ENCODE assay signal across 22 cellular contexts in the genomic region with DNA sequence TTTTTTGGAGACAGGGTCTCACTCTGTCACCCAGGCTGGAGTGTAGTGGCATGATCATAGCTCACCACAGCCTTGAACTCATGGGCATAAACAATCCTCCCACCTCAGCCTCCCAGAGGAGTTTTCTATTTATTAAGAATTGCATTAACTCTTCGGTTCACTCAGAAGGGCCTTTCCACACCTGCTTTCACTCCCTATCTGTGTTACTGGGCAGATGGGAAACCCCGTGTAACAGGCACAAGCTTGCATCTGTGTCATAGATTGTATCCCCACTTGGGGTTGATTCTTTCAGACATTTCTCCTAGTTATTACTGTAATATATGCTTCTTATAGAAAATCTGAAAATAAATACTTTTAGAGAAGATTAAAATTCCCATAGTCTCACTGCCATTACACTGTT.
"Had no signal": no experiment of that assay in that cellular context is flagged by ENCODE, and none has a peak within 500 bp of the region (broad histone marks: within the 10 kb centered on the region; RNA-seq: fewer than 3 reads in every experiment).

No MANE protein-coding gene starts in this region.

- H3K36me3 ChIP-seq: transverse colon had no signal

- H3K4me1 ChIP-seq: adrenal gland, ascending aorta, left lung, neural progenitor cell, transverse colon had no signal

- H3K9me3 ChIP-seq: adrenal gland, ascending aorta, left lung, transverse colon had no signal

- H3K4me1 Mint-ChIP-seq: neural progenitor cell had no signal

- H3K4me3 Mint-ChIP-seq: activated CD8-positive, alpha-beta memory T cell treated with anti-CD3 and anti-CD28 coated beads, Interleukin-2, amount 10 ng/mL, durations not matched to agents 7 days and 5 days; activated naive CD8-positive, alpha-beta T cell; naive thymus-derived CD4-positive, alpha-beta T cell; neural progenitor cell; stimulated activated memory B cell treated with anti-CD40 and anti-IgM and Interleukin-4, amounts not matched to agents 10 μg/mL and 1 μg/mL and 100 μg/mL, for 72 hours had no signal

- H3K4me3 ChIP-seq: adrenal gland, ascending aorta, hepatocyte, left lung, neural progenitor cell, transverse colon had no signal

- H3K9me3 Mint-ChIP-seq: neural progenitor cell; stimulated activated memory B cell treated with anti-CD40 and anti-IgM and Interleukin-4, amounts not matched to agents 10 μg/mL and 1 μg/mL and 100 μg/mL, for 72 hours had no signal

- DNase-seq: activated CD4-positive, alpha-beta T cell treated with anti-CD3 and anti-CD28 coated beads, Interleukin-2, amount 50 U/mL, for 48 hours; activated CD4-positive, CD25-positive, alpha-beta regulatory T cell treated with anti-CD3 and anti-CD28 coated beads, Interleukin-2, amount 50 U/mL, for 72 hours; activated CD8-positive, alpha-beta memory T cell treated with anti-CD3 and anti-CD28 coated beads, Interleukin-2, amount 10 ng/mL, durations not matched to agents 7 days and 5 days; activated naive CD4-positive, alpha-beta T cell; adrenal gland; brain microvascular endothelial cell; caudate nucleus; dermis blood vessel endothelial cell; effector memory CD4-positive, alpha-beta T cell; foreskin melanocyte; kidney glomerular epithelial cell; left lung; naive thymus-derived CD4-positive, alpha-beta T cell; small intestine; transverse colon had no signal

- H3K27ac Mint-ChIP-seq: activated CD8-positive, alpha-beta memory T cell treated with anti-CD3 and anti-CD28 coated beads, Interleukin-2, amount 10 ng/mL, durations not matched to agents 7 days and 5 days; activated naive CD8-positive, alpha-beta T cell; naive thymus-derived CD4-positive, alpha-beta T cell; neural progenitor cell; stimulated activated memory B cell treated with anti-CD40 and anti-IgM and Interleukin-4, amounts not matched to agents 10 μg/mL and 1 μg/mL and 100 μg/mL, for 72 hours had no signal

- H3K27me3 ChIP-seq: adrenal gland, ascending aorta, brain microvascular endothelial cell, hepatocyte, left lung, neural progenitor cell, transverse colon had no signal

- H3K27me3 Mint-ChIP-seq: activated CD8-positive, alpha-beta memory T cell treated with anti-CD3 and anti-CD28 coated beads, Interleukin-2, amount 10 ng/mL, durations not matched to agents 7 days and 5 days; activated naive CD8-positive, alpha-beta T cell; naive thymus-derived CD4-positive, alpha-beta T cell; stimulated activated memory B cell treated with anti-CD40 and anti-IgM and Interleukin-4, amounts not matched to agents 10 μg/mL and 1 μg/mL and 100 μg/mL, for 72 hours had no signal

- ATAC-seq: activated CD8-positive, alpha-beta memory T cell treated with anti-CD3 and anti-CD28 coated beads, Interleukin-2, amount 10 ng/mL, durations not matched to agents 7 days and 5 days; left lung; naive thymus-derived CD4-positive, alpha-beta T cell; sciatic nerve; stimulated activated memory B cell treated with anti-CD40 and anti-IgM and Interleukin-4, amounts not matched to agents 10 μg/mL and 1 μg/mL and 100 μg/mL, for 72 hours had no signal

- H3K27ac ChIP-seq: adrenal gland, ascending aorta, brain microvascular endothelial cell, hepatocyte, left lung, neural progenitor cell, transverse colon, VCaP had no signal
